In the genomic region with DNA sequence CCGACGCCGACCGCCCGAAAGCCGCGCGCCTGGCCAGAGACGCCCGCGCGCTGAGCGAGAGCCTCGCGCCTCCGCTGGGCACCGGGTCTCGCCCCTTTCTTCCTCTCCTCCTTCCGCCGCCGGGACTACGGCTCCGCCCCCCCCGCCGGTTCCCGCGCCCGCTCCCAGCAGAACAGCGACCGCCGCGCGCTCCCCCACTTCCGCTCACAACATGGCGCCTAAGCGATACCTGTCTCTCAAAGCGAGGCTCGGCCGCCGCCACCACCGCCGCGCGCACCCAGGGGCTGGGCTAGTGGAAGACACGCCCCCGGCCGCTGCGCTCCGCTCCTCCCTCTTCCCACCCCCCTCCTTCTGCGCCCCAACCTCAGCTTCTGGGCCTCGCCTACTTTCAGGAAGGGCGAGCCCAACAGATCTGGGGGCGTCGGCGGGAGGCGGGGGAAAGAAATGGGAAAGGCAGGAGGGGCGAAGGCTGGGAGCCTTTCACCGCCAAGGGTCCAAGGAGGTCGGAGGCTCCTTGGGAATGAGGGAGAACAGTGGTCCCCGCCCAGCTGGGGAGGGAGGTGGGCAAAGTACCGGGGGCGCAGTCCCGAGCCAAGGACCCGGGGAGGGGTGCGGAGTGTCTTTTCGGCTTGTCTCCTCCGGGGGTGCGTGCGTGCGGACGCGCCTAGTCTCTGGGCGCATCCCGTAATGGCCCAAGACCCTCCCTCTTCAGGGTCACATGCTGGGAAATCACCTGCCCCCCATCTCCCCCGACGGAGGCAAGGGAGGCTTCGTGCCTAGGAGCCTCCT, we compare ENCODE assay signal across 8 cellular contexts. TPM values are rescaled to one million over a fixed set of nuclear protein-coding genes. Genes with fewer than 3 reads are reported as not detected.
DNase-seq lines count a peak whose midpoint lies in the region; ATAC-seq and TF ChIP-seq lines count a peak whose summit lies in the region.

A gene (minus strand): TSS at position 100 of the 789 bp plus-strand sequence. CDS start 277 bp downstream, outside the sequence.

- peak within 1 kb of the TSS; percentile 85 to 88 for H3K27ac ChIP-seq in prostate gland
- H3K27ac ChIP-seq in upper lobe of right lung, result peak within 1 kb of the TSS; percentile 81

- peaks cover 14% of the 10 kb centered on the region for H3K27me3 Mint-ChIP-seq in T-helper 1 cell treated with Interleukin-12 subunit alpha and Interleukin-12 subunit beta and Interleukin-4 antibody, amounts not matched to agents 30 μg/mL and 1 μg/mL, for 36 hours (ENCODE audit: low read depth)

- TF ChIP-seq CTCF in GM13977 (IDR thresholded peaks at IDR 0.05; ENCODE audit: extremely low read depth, insufficient read depth, missing control alignments), result no peak
- no peak for TF ChIP-seq CTCF in prostate gland (IDR thresholded peaks at IDR 0.05)
- no peak for TF ChIP-seq CTCF in upper lobe of right lung (IDR thresholded peaks at IDR 0.05)

- in situ Hi-C loops in GM13977 (cut with MboI; ENCODE audit: low pct_unique_long_range_greater_than_20kb, low sequenced_read_pairs, unreplicated experiment), result no loop called here

- H3K36me3 ChIP-seq in prostate gland (no peaks in the 10 kb centered on the region), upper lobe of right lung (no peaks in the 10 kb centered on the region)

- peaks cover 7% of the 10 kb centered on the region for H3K36me3 Mint-ChIP-seq in T-helper 1 cell treated with Interleukin-12 subunit alpha and Interleukin-12 subunit beta and Interleukin-4 antibody, amounts not matched to agents 30 μg/mL and 1 μg/mL, for 36 hours (ENCODE audit: low read depth)

- H3K4me1 ChIP-seq in prostate gland (replicated peaks), result no peaks in the 10 kb centered on the region
- peaks cover 16% of the 10 kb centered on the region for H3K4me1 ChIP-seq in upper lobe of right lung

- H3K9me3 Mint-ChIP-seq in T-helper 1 cell treated with Interleukin-12 subunit alpha and Interleukin-12 subunit beta and Interleukin-4 antibody, amounts not matched to agents 30 μg/mL and 1 μg/mL, for 36 hours, result no peaks in the 10 kb centered on the region

- DNase-seq in GM13977 (ENCODE audit: low spot score), result peak; percentile 89
- peak; percentile 91 for DNase-seq in NCI-H146 (lab: John Stamatoyannopoulos, UW)
- peak; percentile 82 for DNase-seq in amniotic epithelial cell (ENCODE audit: low read depth)
- peak; percentile 91 for DNase-seq in left cardiac atrium
- peak; percentile 92 for DNase-seq in prostate gland (ENCODE audit: low spot score)
- peak; percentile 96 for DNase-seq in upper lobe of right lung

- peak within 1 kb of the TSS; percentile 57 to 58 for H3K4me3 ChIP-seq in prostate gland
- H3K4me3 ChIP-seq in upper lobe of right lung, result peak within 1 kb of the TSS; percentile 60

- peak; percentile 72 for TF ChIP-seq POLR2A in prostate gland (IDR thresholded peaks at IDR 0.05)

- H3K9me3 ChIP-seq in prostate gland, result no peaks in the 10 kb centered on the region
- H3K9me3 ChIP-seq in upper lobe of right lung, result no peaks in the 10 kb centered on the region

- WGBS in prostate gland, result under 1% methylated on average over 28 of the region's 77 CpGs

- peak within 1 kb of the TSS; percentile 98 for H3K4me3 Mint-ChIP-seq in T-helper 1 cell treated with Interleukin-12 subunit alpha and Interleukin-12 subunit beta and Interleukin-4 antibody, amounts not matched to agents 30 μg/mL and 1 μg/mL, for 36 hours

- peak within 1 kb of the TSS; percentile 96 for H3K27ac Mint-ChIP-seq in T-helper 1 cell treated with Interleukin-12 subunit alpha and Interleukin-12 subunit beta and Interleukin-4 antibody, amounts not matched to agents 30 μg/mL and 1 μg/mL, for 36 hours

- H3K4me1 Mint-ChIP-seq in T-helper 1 cell treated with Interleukin-12 subunit alpha and Interleukin-12 subunit beta and Interleukin-4 antibody, amounts not matched to agents 30 μg/mL and 1 μg/mL, for 36 hours (ENCODE audit: low read depth), result peaks cover 17% of the 10 kb centered on the region

- H3K27me3 ChIP-seq in prostate gland (replicated peaks; ENCODE audit: insufficient read depth) (no peaks in the 10 kb centered on the region), upper lobe of right lung (no peaks in the 10 kb centered on the region)

- ATAC-seq in HG02798 (IDR thresholded peaks at IDR 0.05; ENCODE audit: poor library complexity, unreplicated experiment) (peak; percentile 89), left cardiac atrium (peak; percentile 94 to 95), upper lobe of right lung (peak; percentile 97)

- intact Hi-C loops in left cardiac atrium (cut with DNase I) (loop anchor here in 1 of 2 donors (10.0 kb wide), 3 partner anchors 62 to 122 kb away; a partner anchor contains a TSS), prostate gland (cut with DNase I) (loop anchor here (5.0 kb wide), 1 partner anchor 125 kb away; a partner anchor contains a TSS), upper lobe of right lung (cut with DNase I) (no loop called here)

RNA-seq across cellular contexts. Expression of the gene that starts here (rescaled TPM):
- total RNA-seq in left cardiac atrium, result 10 to 100 TPM; 31.0 to 36.3 TPM
- total RNA-seq in prostate gland, result 10 to 100 TPM; 19.8 to 52.8 TPM
- 70.5 TPM for total RNA-seq in upper lobe of right lung

Comparison
In these comparisons a context has a peak if more than half of its experiments do, and no peak if none do; other contexts are left out.
1. Peak in every context shown above with its lines: DNase-seq, ATAC-seq, H3K4me3 ChIP-seq and H3K27ac ChIP-seq.